ENCODE assay signal across 12 cellular contexts in genomic region chr2:131039908-131040660, GRCh38. TPM values are rescaled to one million over a fixed set of nuclear protein-coding genes. Genes with fewer than 3 reads are reported as not detected.
A peak's percentile ranks its signal among the peaks of the same experiment; 100 is the strongest.
DNase-seq lines count a peak whose midpoint lies in the region; ATAC-seq lines count a peak whose summit lies in the region.
"Had no signal": no experiment of that assay in that cellular context is flagged by ENCODE, and none has a peak within 500 bp of the region (broad histone marks: within the 10 kb centered on the region; RNA-seq: fewer than 3 reads in every experiment).

No MANE protein-coding gene starts in this region.

- WGBS in neuronal stem cell (ENCODE audit: extremely low coverage in 2 of 2, insufficient read length in 2 of 2, insufficient replicate concordance in 1 of 2), 2 donors = no CpG with 5 or more reads among the region's 75 CpGs

- ATAC-seq in HG02678 (IDR thresholded peaks at IDR 0.05; ENCODE audit: unreplicated experiment) = peak; percentile 47
- peak; percentile 26 for ATAC-seq in activated naive CD8-positive, alpha-beta T cell treated with anti-CD3 and anti-CD28 coated beads, Interleukin-2, amount 50 U/mL, for 24 hours

- H2BK15ac ChIP-seq in neuronal stem cell (ENCODE audit: low read length) = no peak overlapping the region

- H3K27ac ChIP-seq in neuronal stem cell (replicated peaks; ENCODE audit: low read length) = no peak overlapping the region
- H3K27ac ChIP-seq: esophagus squamous epithelium had no signal

- H3K4me2 ChIP-seq in neuronal stem cell (ENCODE audit: insufficient read depth, low read length, poor library complexity, severe bottlenecking) = no peak overlapping the region

- H4K8ac ChIP-seq in neuronal stem cell (ENCODE audit: low read depth, low read length) = no peak overlapping the region

- H4K91ac ChIP-seq in neuronal stem cell (ENCODE audit: low read depth, low read length, poor library complexity) = no peak overlapping the region

- peaks cover 31% of the 10 kb centered on the region for H3K4me1 Mint-ChIP-seq in activated naive CD8-positive, alpha-beta T cell treated with anti-CD3 and anti-CD28 coated beads, Interleukin-2, amount 50 U/mL, for 24 hours

- H3K14ac ChIP-seq in neuronal stem cell (ENCODE audit: low read length) = no peak overlapping the region

- H3K4ac ChIP-seq in neuronal stem cell (ENCODE audit: low read length) = no peak overlapping the region

- no peaks in the 10 kb centered on the region for H3K36me3 Mint-ChIP-seq in activated naive CD8-positive, alpha-beta T cell treated with anti-CD3 and anti-CD28 coated beads, Interleukin-2, amount 50 U/mL, for 24 hours (ENCODE audit: low read depth)

- H2AK5ac ChIP-seq in neuronal stem cell (ENCODE audit: low read depth, low read length) = no peak overlapping the region

- peaks cover 0 to 9% of the 10 kb centered on the region in 2 donors for H3K36me3 ChIP-seq in neuronal stem cell (replicated peaks in 1 of 2; ENCODE audit: control insufficient read depth in 2 of 2, insufficient read depth in 2 of 2, low read length in 2 of 2)
- H3K36me3 ChIP-seq: MG63 had no signal

- peaks cover 9% of the 10 kb centered on the region for H3K27me3 ChIP-seq in mononuclear cell (ENCODE audit: insufficient read depth, low read length)
- H3K27me3 ChIP-seq in neuronal stem cell (ENCODE audit: control insufficient read depth in 3 of 3, insufficient read depth in 3 of 3, low read depth in 1 of 3, low read length in 3 of 3) = peaks cover 0 to 20% (median 0%) of the 10 kb centered on the region in 3 experiments
- H3K27me3 ChIP-seq: MG63 had no signal

- H3K4me1 ChIP-seq in mononuclear cell (ENCODE audit: insufficient read depth, low read length) (peaks cover 19% of the 10 kb centered on the region), neuronal stem cell (ENCODE audit: control insufficient read depth in 2 of 2, insufficient read depth in 1 of 2, low read depth in 1 of 2, low read length in 2 of 2) (peaks cover 2 to 9% of the 10 kb centered on the region in 2 donors)

- peaks cover 8% of the 10 kb centered on the region for H3K27me3 Mint-ChIP-seq in activated naive CD8-positive, alpha-beta T cell treated with anti-CD3 and anti-CD28 coated beads, Interleukin-2, amount 50 U/mL, for 24 hours

- H2BK5ac ChIP-seq in neuronal stem cell (ENCODE audit: low read length) = no peak overlapping the region

- no peak overlapping the region for H3K27ac Mint-ChIP-seq in activated naive CD8-positive, alpha-beta T cell treated with anti-CD3 and anti-CD28 coated beads, Interleukin-2, amount 50 U/mL, for 24 hours

- no peak overlapping the region for H2BK120ac ChIP-seq in neuronal stem cell (ENCODE audit: low read depth, low read length)

- no peaks in the 10 kb centered on the region for H3K9me3 Mint-ChIP-seq in activated naive CD8-positive, alpha-beta T cell treated with anti-CD3 and anti-CD28 coated beads, Interleukin-2, amount 50 U/mL, for 24 hours

- peak overlapping the region; percentile 32 for H3K4me3 Mint-ChIP-seq in activated naive CD8-positive, alpha-beta T cell treated with anti-CD3 and anti-CD28 coated beads, Interleukin-2, amount 50 U/mL, for 24 hours

- H3K9me3 ChIP-seq in mononuclear cell (ENCODE audit: low read depth, low read length) (no peaks in the 10 kb centered on the region), neuronal stem cell (replicated peaks in 1 of 2; ENCODE audit: control insufficient read depth in 2 of 2, insufficient read depth in 1 of 2, low read depth in 1 of 2, low read length in 2 of 2) (no peaks in the 10 kb centered on the region)
- H3K9me3 ChIP-seq: esophagus squamous epithelium, MG63 had no signal

- H3K23ac ChIP-seq in neuronal stem cell (ENCODE audit: low read depth, low read length, poor library complexity) = no peak overlapping the region

- no peaks in the 10 kb centered on the region for H3K79me1 ChIP-seq in neuronal stem cell (ENCODE audit: low read depth, low read length)

- peak; percentile 50 for DNase-seq in AG08395 (ENCODE audit: low spot score)
- DNase-seq in activated naive CD8-positive, alpha-beta T cell treated with anti-CD3 and anti-CD28 coated beads, Interleukin-2, amount 50 U/mL, for 24 hours = peak; percentile 40
- no peak for DNase-seq in pons (ENCODE audit: low spot score)
- no peak for DNase-seq in neuronal stem cell (ENCODE audit: low spot score)
- no peak for DNase-seq in NCI-H2227 treated with DMSO at 0.1 percent for 48 hours (lab: John Stamatoyannopoulos, UW)
- DNase-seq in NCI-H146 (lab: John Stamatoyannopoulos, UW) = no peak
- DNase-seq: esophagus squamous epithelium, MG63, NCI-H82, trophoblast cell had no signal

- H3K9ac ChIP-seq in neuronal stem cell (ENCODE audit: low read depth, low read length, poor library complexity) = no peak overlapping the region

- H3K18ac ChIP-seq in neuronal stem cell (ENCODE audit: low read length) = no peak overlapping the region

- no peak overlapping the region for H2BK12ac ChIP-seq in neuronal stem cell (ENCODE audit: low read length)

- no peak overlapping the region for H2AFZ ChIP-seq in neuronal stem cell (ENCODE audit: low read length)

- peak overlapping the region; percentile 18 for H3K4me3 ChIP-seq in mononuclear cell (ENCODE audit: low read length)
- no peak overlapping the region for H3K4me3 ChIP-seq in neuronal stem cell (ENCODE audit: low read length in 2 of 2)
- H3K4me3 ChIP-seq: MG63 had no signal

RNA-seq across cellular contexts. Expression of gene FAM168B, which starts 53.2 kb away (rescaled TPM):
- 68.5 TPM for total RNA-seq in mononuclear cell
- polyA plus RNA-seq in neuronal stem cell (2013, experiment 1 of 2) = 73.9 TPM
- 72.7 TPM for polyA plus RNA-seq in neuronal stem cell (2013, experiment 2 of 2)

Comparison
In these comparisons a context has a peak if more than half of its experiments do, and no peak if none do; other contexts are left out.
1. DNase-seq: peak in AG08395 (single experiment) and activated naive CD8-positive, alpha-beta T cell treated with anti-CD3 and anti-CD28 coated beads, Interleukin-2, amount 50 U/mL, for 24 hours (single experiment); none in pons (single experiment), neuronal stem cell (single experiment), NCI-H2227 treated with DMSO at 0.1 percent for 48 hours (single experiment) and NCI-H146 (single experiment).